ENCODE assay signal across 8 cellular contexts in genomic region chr11:46896719-46897406, GRCh38. TPM values are rescaled to one million over a fixed set of nuclear protein-coding genes. Genes with fewer than 3 reads are reported as not detected.
DNase-seq lines count a peak whose midpoint lies in the region; ATAC-seq and TF ChIP-seq lines count a peak whose summit lies in the region.

No MANE protein-coding gene starts in this region.

- peak; percentile 43 for ATAC-seq in stimulated activated effector memory CD8-positive, alpha-beta T cell treated with anti-CD3 and anti-CD28 coated beads, Interleukin-12 subunit alpha, Interleukin-12 subunit beta, amount 100 ng/mL, for 72 hours
- no peak for ATAC-seq in HG02642 (IDR thresholded peaks at IDR 0.05; ENCODE audit: poor library complexity, unreplicated experiment)

- H3K4me1 Mint-ChIP-seq in stimulated activated effector memory CD8-positive, alpha-beta T cell treated with anti-CD3 and anti-CD28 coated beads, Interleukin-12 subunit alpha, Interleukin-12 subunit beta, amount 100 ng/mL, for 72 hours, result no peaks in the 10 kb centered on the region

- no peaks in the 10 kb centered on the region for H3K9me3 ChIP-seq in ascending aorta

- H3K27ac ChIP-seq in ascending aorta, result no peak overlapping the region

- H3K27me3 ChIP-seq in H7 (ENCODE audit: control insufficient read depth, insufficient read depth, low read length) (no peaks in the 10 kb centered on the region), ascending aorta (no peaks in the 10 kb centered on the region)

- intact Hi-C loops in ascending aorta (cut with DNase I), result no loop called here

- DNase-seq in CD1c-positive myeloid dendritic cell (ENCODE audit: extremely low spot score) (peak; percentile 53), H7 (peak; percentile 67), NCI-H82 treated with DMSO at 0.1 percent for 48 hours (lab: John Stamatoyannopoulos, UW; ENCODE audit: unreplicated experiment) (peak; percentile 26), choroid plexus epithelial cell (ENCODE audit: low read depth) (peak; percentile 79), ascending aorta (ENCODE audit: low spot score in 2 of 2) (no peak)
- no peak for DNase-seq in stimulated activated effector memory CD8-positive, alpha-beta T cell treated with anti-CD3 and anti-CD28 coated beads, Interleukin-12 subunit alpha, Interleukin-12 subunit beta, amount 100 ng/mL, for 72 hours (ENCODE audit: low spot score in 2 of 2)
- DNase-seq in activated CD4-positive, alpha-beta T cell treated with anti-CD3 and anti-CD28 coated beads, Interleukin-2, amount 50 U/mL, for 1 hour, result no peak

- H3K9me3 Mint-ChIP-seq in stimulated activated effector memory CD8-positive, alpha-beta T cell treated with anti-CD3 and anti-CD28 coated beads, Interleukin-12 subunit alpha, Interleukin-12 subunit beta, amount 100 ng/mL, for 72 hours, result no peaks in the 10 kb centered on the region

- H3K4me3 ChIP-seq in H7 (ENCODE audit: insufficient read depth, low read depth, low read length), result no peak overlapping the region
- no peak overlapping the region for H3K4me3 ChIP-seq in choroid plexus epithelial cell (ENCODE audit: low read depth, low read length)
- no peak overlapping the region for H3K4me3 ChIP-seq in ascending aorta

- no peak overlapping the region for H3K27ac Mint-ChIP-seq in stimulated activated effector memory CD8-positive, alpha-beta T cell treated with anti-CD3 and anti-CD28 coated beads, Interleukin-12 subunit alpha, Interleukin-12 subunit beta, amount 100 ng/mL, for 72 hours

- peaks cover 24% of the 10 kb centered on the region for H3K36me3 ChIP-seq in H7 (replicated peaks; ENCODE audit: control insufficient read depth, insufficient read depth, low read length)
- H3K36me3 ChIP-seq in ascending aorta, result no peaks in the 10 kb centered on the region

- peaks cover 0 to 2% of the 10 kb centered on the region in 2 donors for H3K4me1 ChIP-seq in ascending aorta

- no peak overlapping the region for H3K4me3 Mint-ChIP-seq in stimulated activated effector memory CD8-positive, alpha-beta T cell treated with anti-CD3 and anti-CD28 coated beads, Interleukin-12 subunit alpha, Interleukin-12 subunit beta, amount 100 ng/mL, for 72 hours

- TF ChIP-seq CTCF in choroid plexus epithelial cell (conservative IDR thresholded peaks at IDR 0.05; ENCODE audit: low read depth, low read length), result peak; percentile 50
- no peak for TF ChIP-seq CTCF in ascending aorta (IDR thresholded peaks at IDR 0.05)

- H3K36me3 Mint-ChIP-seq in stimulated activated effector memory CD8-positive, alpha-beta T cell treated with anti-CD3 and anti-CD28 coated beads, Interleukin-12 subunit alpha, Interleukin-12 subunit beta, amount 100 ng/mL, for 72 hours, result no peaks in the 10 kb centered on the region

RNA-seq across cellular contexts. Expression of gene LRP4, which starts 21.5 kb away (rescaled TPM):
- 16.7 and 25.0 TPM in 2 replicates for total RNA-seq in H7 (2014; rRNA removed; shearing (Covaris generic))
- total RNA-seq in ascending aorta, result 4.9 TPM

RNA-seq across cellular contexts. Expression of gene CSTPP1, which starts 39.7 kb away (rescaled TPM):
- 21.0 and 29.3 TPM in 2 replicates for total RNA-seq in H7 (2014; rRNA removed; shearing (Covaris generic))
- 16.6 TPM for total RNA-seq in ascending aorta

RNA-seq across cellular contexts. Expression of gene CKAP5, which starts 50.8 kb away (rescaled TPM):
- total RNA-seq in H7 (2014; rRNA removed; shearing (Covaris generic)), result 81.8 and 152 TPM in 2 replicates
- total RNA-seq in ascending aorta, result 13.5 TPM

Comparison
In these comparisons a context has a peak if more than half of its experiments do, and no peak if none do; other contexts are left out.
1. DNase-seq: peak in CD1c-positive myeloid dendritic cell (single experiment), H7 (single experiment), NCI-H82 treated with DMSO at 0.1 percent for 48 hours (single experiment) and choroid plexus epithelial cell (single experiment); none in stimulated activated effector memory CD8-positive, alpha-beta T cell treated with anti-CD3 and anti-CD28 coated beads, Interleukin-12 subunit alpha, Interleukin-12 subunit beta, amount 100 ng/mL, for 72 hours (0 of 2), ascending aorta (0 of 2) and activated CD4-positive, alpha-beta T cell treated with anti-CD3 and anti-CD28 coated beads, Interleukin-2, amount 50 U/mL, for 1 hour (single experiment).